In the genomic region with DNA sequence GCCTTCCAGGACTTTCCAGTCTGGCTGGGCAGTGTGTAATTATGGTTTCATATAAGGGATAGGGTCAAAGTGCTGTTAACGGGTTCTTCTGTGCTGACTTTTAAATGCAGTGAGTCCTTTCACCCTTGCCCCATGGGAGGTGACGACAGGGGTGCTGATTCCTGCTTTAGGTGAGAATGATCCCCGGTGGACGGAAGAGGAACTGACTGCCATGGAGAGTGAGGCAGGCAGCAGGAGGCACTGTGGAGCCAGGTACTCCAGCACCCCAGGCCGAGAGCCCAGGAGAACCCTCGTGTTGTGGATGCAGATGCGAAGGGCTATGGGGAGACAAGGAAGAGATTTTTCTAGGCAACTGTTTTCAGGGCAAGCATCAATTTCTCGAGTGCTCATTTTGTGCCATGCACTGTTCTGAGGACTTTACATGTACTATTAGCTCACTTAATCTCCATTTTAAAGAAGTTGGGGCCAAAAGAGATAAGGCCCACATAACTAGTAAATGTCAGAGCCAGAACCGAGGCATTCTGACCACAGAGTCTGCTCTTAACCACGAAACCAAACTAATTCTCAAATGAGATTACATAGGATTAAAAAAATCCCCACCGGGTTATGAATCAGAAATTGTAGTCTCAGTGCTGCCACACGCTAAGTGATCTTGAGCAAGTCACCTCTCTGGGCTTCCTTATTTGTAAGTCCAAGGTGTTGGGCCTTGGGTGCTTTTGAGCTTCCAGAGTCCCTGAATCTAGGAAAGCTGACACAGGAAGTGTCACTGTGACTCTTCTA, we compare ENCODE assay signal across 9 cellular contexts. TPM values are rescaled to one million over a fixed set of nuclear protein-coding genes. Genes with fewer than 3 reads are reported as not detected.
A peak's percentile ranks its signal among the peaks of the same experiment; 100 is the strongest.
DNase-seq lines count a peak whose midpoint lies in the region; ATAC-seq and TF ChIP-seq lines count a peak whose summit lies in the region.
"Had no signal": no experiment of that assay in that cellular context is flagged by ENCODE, and none has a peak within 500 bp of the region (broad histone marks: within the 10 kb centered on the region; RNA-seq: fewer than 3 reads in every experiment).

No MANE protein-coding gene starts in this region.

- no peak for TF ChIP-seq EP300 in sigmoid colon (IDR thresholded peaks at IDR 0.05)

- no peaks in the 10 kb centered on the region for H3K9me3 Mint-ChIP-seq in naive thymus-derived CD4-positive, alpha-beta T cell

- no peaks in the 10 kb centered on the region for H3K4me1 ChIP-seq in naive thymus-derived CD4-positive, alpha-beta T cell (ENCODE audit: control insufficient read depth in 2 of 2, insufficient read depth in 2 of 2, low read length in 2 of 2)
- H3K4me1 ChIP-seq in sigmoid colon, result no peaks in the 10 kb centered on the region

- H3K4me1 Mint-ChIP-seq in naive thymus-derived CD4-positive, alpha-beta T cell, result peaks cover 0 to 30% (median 9%) of the 10 kb centered on the region in 7 donors

- in situ Hi-C loops in astrocyte of the spinal cord (cut with HindIII; ENCODE audit: low sequenced_read_pairs), result no loop called here

- no peak overlapping the region for H3K27ac ChIP-seq in naive thymus-derived CD4-positive, alpha-beta T cell (ENCODE audit: low read depth, low read length)
- no peak overlapping the region for H3K27ac ChIP-seq in sigmoid colon
- H3K27ac ChIP-seq: thoracic aorta had no signal

- no peak for TF ChIP-seq POLR2A in sigmoid colon (IDR thresholded peaks at IDR 0.05)

- CTCF ChIA-PET in naive thymus-derived CD4-positive, alpha-beta T cell (lab: Charles Lee), result interaction anchor here (0.8 to 1.0 kb wide), 3 partner anchors 184 to 202 kb away, joined by 3 read pairs; no protein-coding TSS in a partner anchor

- peak overlapping the region in 1 of 10 donors; percentile 50 for H3K4me3 Mint-ChIP-seq in naive thymus-derived CD4-positive, alpha-beta T cell

- 86 to 87% methylated on average over 12 of the region's 12 CpGs for WGBS in sigmoid colon, 2 donors

- no peaks in the 10 kb centered on the region for H3K9me3 ChIP-seq in naive thymus-derived CD4-positive, alpha-beta T cell (ENCODE audit: control insufficient read depth in 2 of 3, low read length in 3 of 3)
- no peaks in the 10 kb centered on the region for H3K9me3 ChIP-seq in sigmoid colon
- H3K9me3 ChIP-seq: thoracic aorta had no signal

- peak; percentile 60 for TF ChIP-seq CTCF in astrocyte of the spinal cord (IDR thresholded peaks at IDR 0.05; ENCODE audit: low read depth, low read length)
- peak in 1 of 4 experiments; percentile 6 for TF ChIP-seq CTCF in sigmoid colon (IDR thresholded peaks at IDR 0.05)

- H3K27ac Mint-ChIP-seq in naive thymus-derived CD4-positive, alpha-beta T cell, result peak overlapping the region in 1 of 9 donors; percentile 90

- H3K36me3 ChIP-seq in naive thymus-derived CD4-positive, alpha-beta T cell (ENCODE audit: control insufficient read depth in 2 of 3, insufficient read depth in 3 of 3, low read length in 3 of 3), result peaks cover 0 to 7% (median 0%) of the 10 kb centered on the region in 3 experiments
- H3K36me3 ChIP-seq in sigmoid colon, result peaks cover 0 to 20% (median 4%) of the 10 kb centered on the region in 4 donors
- H3K36me3 ChIP-seq: thoracic aorta had no signal

- no peaks in the 10 kb centered on the region for H3K27me3 Mint-ChIP-seq in naive thymus-derived CD4-positive, alpha-beta T cell

- POLR2A ChIA-PET in naive thymus-derived CD4-positive, alpha-beta T cell (lab: Charles Lee), result no interaction called here

- H3K36me3 Mint-ChIP-seq in naive thymus-derived CD4-positive, alpha-beta T cell, result peaks cover 0 to 62% (median 22%) of the 10 kb centered on the region in 5 donors

- DNase-seq in ELF-1 (ENCODE audit: low read depth, low spot score) (peak; percentile 53), NCI-H226 (peak; percentile 52), astrocyte of the spinal cord (ENCODE audit: low read depth, low spot score) (peak; percentile 39), sigmoid colon (no peak), anterior cingulate cortex (lab: John Stamatoyannopoulos, UW) (no peak)
- DNase-seq in naive thymus-derived CD4-positive, alpha-beta T cell, result peak in 7 of 9 donors; percentile 9 to 33 (median 24)

- H3K4me3 ChIP-seq in astrocyte of the spinal cord (ENCODE audit: low read depth, low read length), result no peak overlapping the region
- no peak overlapping the region for H3K4me3 ChIP-seq in naive thymus-derived CD4-positive, alpha-beta T cell (ENCODE audit: low read length)
- no peak overlapping the region for H3K4me3 ChIP-seq in sigmoid colon
- H3K4me3 ChIP-seq: thoracic aorta had no signal

- peak; percentile 61 for ATAC-seq in naive thymus-derived CD4-positive, alpha-beta T cell
- no peak for ATAC-seq in HG03039 (IDR thresholded peaks at IDR 0.05; ENCODE audit: unreplicated experiment)
- no peak for ATAC-seq in GM18517 (IDR thresholded peaks at IDR 0.05; ENCODE audit: unreplicated experiment)

- intact Hi-C loops in naive thymus-derived CD4-positive, alpha-beta T cell (cut with micrococcal nuclease), result loop anchor here in 1 of 2 donors (2.0 kb wide), 1 partner anchor 63 kb away; no protein-coding TSS in a partner anchor
- intact Hi-C loops in sigmoid colon (cut with DNase I), result no loop called here

- no peaks in the 10 kb centered on the region for H3K27me3 ChIP-seq in naive thymus-derived CD4-positive, alpha-beta T cell (ENCODE audit: control insufficient read depth in 2 of 2, insufficient read depth in 2 of 2, low read length in 2 of 2)
- no peaks in the 10 kb centered on the region for H3K27me3 ChIP-seq in sigmoid colon

RNA-seq across cellular contexts. Expression of a gene that starts 28.2 kb away (rescaled TPM):
- total RNA-seq in naive thymus-derived CD4-positive, alpha-beta T cell, result 1 to 10 TPM; 3.1 to 6.4 (median 5.3) TPM
- 10 to 100 TPM in 1 of 2 donors, 1 to 10 TPM in 1; 5.3 to 10.1 TPM for polyA plus RNA-seq in naive thymus-derived CD4-positive, alpha-beta T cell
- total RNA-seq in sigmoid colon, result 1 to 10 TPM; 2.3 to 4.6 (median 2.7) TPM
- polyA plus RNA-seq in sigmoid colon, result 10 to 100 TPM; 11.3 to 12.7 (median 11.4) TPM

RNA-seq across cellular contexts. Expression of a gene that starts 30.3 kb away (rescaled TPM):
- total RNA-seq in naive thymus-derived CD4-positive, alpha-beta T cell, result 10 to 100 TPM; 35.5 to 65.0 (median 54.5) TPM
- polyA plus RNA-seq in naive thymus-derived CD4-positive, alpha-beta T cell, result 100 to 1,000 TPM in 1 of 2 donors, 10 to 100 TPM in 1; 84.1 to 127 TPM
- total RNA-seq in sigmoid colon, result 10 to 100 TPM; 23.7 to 53.2 (median 42.3) TPM
- 10 to 100 TPM in 1 of 3 donors, 1 to 10 TPM in 2; 5.8 to 19.6 (median 7.8) TPM for polyA plus RNA-seq in sigmoid colon

Comparison
In these comparisons a context has a peak if more than half of its experiments do, and no peak if none do; other contexts are left out.
1. DNase-seq: peak in ELF-1 (single experiment), NCI-H226 (single experiment), astrocyte of the spinal cord (single experiment) and naive thymus-derived CD4-positive, alpha-beta T cell (7 of 9); none in sigmoid colon (single experiment) and anterior cingulate cortex (0 of 58).